Comparison of ENCODE assay signal across 19 cellular contexts in genomic region chr4:123342498-123342897, GRCh38.
"Had no signal": no experiment of that assay in that cellular context is flagged by ENCODE, and none has a peak within 500 bp of the region (broad histone marks: within the 10 kb centered on the region; RNA-seq: fewer than 3 reads in every experiment).

No MANE protein-coding gene starts in this region.

- FAIRE-seq: islet of Langerhans had no signal

- H3K4me2 ChIP-seq: neural progenitor cell had no signal

- H3K4me1 Mint-ChIP-seq: activated naive CD8-positive, alpha-beta T cell treated with anti-CD3 and anti-CD28 coated beads, Interleukin-2, amount 50 U/mL, for 24 hours had no signal

- H3K36me3 Mint-ChIP-seq: neural progenitor cell, type B pancreatic cell had no signal

- H3K36me3 ChIP-seq: cardiac muscle cell, lower lobe of right lung, neural progenitor cell had no signal

- H3K27me3 ChIP-seq: body of pancreas, cardiac muscle cell, neural progenitor cell had no signal

- H3K4me3 ChIP-seq: body of pancreas, cardiac muscle cell, lower lobe of right lung, neural progenitor cell had no signal

- H3K27ac Mint-ChIP-seq: activated CD8-positive, alpha-beta T cell treated with anti-CD3 and anti-CD28 coated beads, Interleukin-2, amount 10 ng/mL, durations not matched to agents 7 days and 5 days; activated naive CD8-positive, alpha-beta T cell treated with anti-CD3 and anti-CD28 coated beads, Interleukin-2, amount 50 U/mL, for 24 hours; activated T-helper 1 cell treated with anti-CD3 and anti-CD28 coated beads, Interleukin-12 subunit alpha, Interleukin-12 subunit beta, Interleukin-2, Interleukin-4 antibody, amounts not matched to agents 30 ng/mL and 10 ng/mL and 1 ng/mL, durations not matched to agents 14 hours and 24 hours and 36 hours; naive thymus-derived CD8-positive, alpha-beta T cell; neural progenitor cell; stimulated activated naive CD8-positive, alpha-beta T cell treated with anti-CD3 and anti-CD28 coated beads, Interleukin-15, Interleukin-2, amounts not matched to agents 100 ng/mL and 50 ng/mL, for 24 hours; type B pancreatic cell had no signal

- H3K27ac ChIP-seq: cardiac muscle cell, lower lobe of right lung, neural progenitor cell had no signal

- H3K4me1 ChIP-seq: body of pancreas, lower lobe of right lung had no signal

- H2AFZ ChIP-seq: neural progenitor cell had no signal

- H3K4me3 Mint-ChIP-seq: activated CD8-positive, alpha-beta T cell treated with anti-CD3 and anti-CD28 coated beads, Interleukin-2, amount 10 ng/mL, durations not matched to agents 7 days and 5 days; activated naive CD8-positive, alpha-beta T cell treated with anti-CD3 and anti-CD28 coated beads, Interleukin-2, amount 50 U/mL, for 24 hours; activated T-helper 1 cell treated with anti-CD3 and anti-CD28 coated beads, Interleukin-12 subunit alpha, Interleukin-12 subunit beta, Interleukin-2, Interleukin-4 antibody, amounts not matched to agents 30 ng/mL and 10 ng/mL and 1 ng/mL, durations not matched to agents 14 hours and 24 hours and 36 hours; naive thymus-derived CD8-positive, alpha-beta T cell; neural progenitor cell; stimulated activated naive CD8-positive, alpha-beta T cell treated with anti-CD3 and anti-CD28 coated beads, Interleukin-15, Interleukin-2, amounts not matched to agents 100 ng/mL and 50 ng/mL, for 24 hours; type B pancreatic cell had no signal

- H3K9me3 ChIP-seq: body of pancreas, lower lobe of right lung had no signal

- DNase-seq: activated CD4-positive, alpha-beta T cell treated with anti-CD3 and anti-CD28 coated beads for 1 hour; activated CD4-positive, alpha-beta T cell treated with anti-CD3 and anti-CD28 coated beads, Interleukin-2, amount 50 U/mL, for 1 hour; activated CD8-positive, alpha-beta T cell treated with anti-CD3 and anti-CD28 coated beads, Interleukin-2, amount 10 ng/mL, durations not matched to agents 7 days and 5 days; activated gamma-delta T cell; activated naive CD4-positive, alpha-beta T cell treated with anti-CD3 and anti-CD28 coated beads, Interleukin-2, amount 50 U/mL, for 16 hours; activated naive CD8-positive, alpha-beta T cell treated with anti-CD3 and anti-CD28 coated beads, Interleukin-2, amount 50 U/mL, for 24 hours; body of pancreas; foreskin melanocyte; left colon; lower lobe of right lung; naive thymus-derived CD8-positive, alpha-beta T cell; stimulated activated CD4-positive, alpha-beta T cell treated with anti-CD3 and anti-CD28 coated beads, Interleukin-4, amount 100 ng/mL, for 4 hours; T-helper 1 cell had no signal

- H3K9ac ChIP-seq: neural progenitor cell had no signal

- ATAC-seq: activated CD8-positive, alpha-beta T cell treated with anti-CD3 and anti-CD28 coated beads, Interleukin-2, amount 10 ng/mL, durations not matched to agents 7 days and 5 days; activated naive CD8-positive, alpha-beta T cell treated with anti-CD3 and anti-CD28 coated beads, Interleukin-2, amount 50 U/mL, for 24 hours; body of pancreas; left colon; lower lobe of right lung; naive thymus-derived CD8-positive, alpha-beta T cell had no signal

- H3K9me3 Mint-ChIP-seq: activated naive CD8-positive, alpha-beta T cell treated with anti-CD3 and anti-CD28 coated beads, Interleukin-2, amount 50 U/mL, for 24 hours; activated T-helper 1 cell treated with anti-CD3 and anti-CD28 coated beads, Interleukin-12 subunit alpha, Interleukin-12 subunit beta, Interleukin-2, Interleukin-4 antibody, amounts not matched to agents 30 ng/mL and 10 ng/mL and 1 ng/mL, durations not matched to agents 14 hours and 24 hours and 36 hours; stimulated activated naive CD8-positive, alpha-beta T cell treated with anti-CD3 and anti-CD28 coated beads, Interleukin-15, Interleukin-2, amounts not matched to agents 100 ng/mL and 50 ng/mL, for 24 hours; type B pancreatic cell had no signal
